Comparison of ENCODE assay signal across 18 cellular contexts in genomic region chr5:56527174-56527573, GRCh38.
DNase-seq lines count a peak whose midpoint lies in the region; ATAC-seq and TF ChIP-seq lines count a peak whose summit lies in the region.
"Had no signal": no experiment of that assay in that cellular context is flagged by ENCODE, and none has a peak within 500 bp of the region (broad histone marks: within the 10 kb centered on the region; RNA-seq: fewer than 3 reads in every experiment).

No MANE protein-coding gene starts in this region.

- H2BK15ac ChIP-seq in H9 (ENCODE audit: low read depth, low read length) = no peak overlapping the region

- H3K23ac ChIP-seq in H9 (ENCODE audit: insufficient read length, low read depth, low read length) (no peak overlapping the region), trophoblast cell (ENCODE audit: low read length) (no peak overlapping the region)

- no peak overlapping the region for H3K4me2 ChIP-seq in H9 (ENCODE audit: insufficient read depth, insufficient read length, low read length)
- peak overlapping the region; percentile 19; the same call in 1 of the 2 replicates for H3K4me2 ChIP-seq in OCI-LY3 (ENCODE audit: low read length)
- H3K4me2 ChIP-seq in trophoblast cell (ENCODE audit: low read length) = no peak overlapping the region
- H3K4me2 ChIP-seq: KMS-11 had no signal

- H3K56ac ChIP-seq in H9 (ENCODE audit: insufficient read length, low read depth, low read length) = no peak overlapping the region

- peak overlapping the region in 2 of 3 experiments; percentile 16 to 64; a peak in 1 of 7 replicates for H3K27ac Mint-ChIP-seq in H9
- H3K27ac Mint-ChIP-seq: activated T-helper 2 cell treated with anti-CD3 and anti-CD28 coated beads, Interferon-gamma antibody, Interleukin-2, Interleukin-4, amounts not matched to agents 10 μg/mL and 5 μg/mL and 100 μg/mL, durations not matched to agents 14 hours and 24 hours and 36 hours; CD8-positive, alpha-beta memory T cell had no signal

- H3K27ac ChIP-seq in H9 (ENCODE audit: insufficient read length, low read depth, low read length) = no peak overlapping the region
- H3K27ac ChIP-seq in OCI-LY3 (ENCODE audit: low read length) = no peak overlapping the region
- H3K27ac ChIP-seq in epithelial cell of prostate = peak overlapping the region; percentile 93
- no peak overlapping the region for H3K27ac ChIP-seq in trophoblast cell (ENCODE audit: low read depth, low read length)
- H3K27ac ChIP-seq in psoas muscle = no peak overlapping the region
- H3K27ac ChIP-seq: cardiac muscle cell, KMS-11, testis had no signal

- no peaks in the 10 kb centered on the region; the same call in 1 of the 2 replicates for H3K4me1 ChIP-seq in H9 (ENCODE audit: insufficient read depth, low read length)
- H3K4me1 ChIP-seq in OCI-LY3 (ENCODE audit: low read length) = peaks cover 14% of the 10 kb centered on the region
- H3K4me1 ChIP-seq in trophoblast cell (ENCODE audit: control insufficient read depth in 1 of 2, insufficient read depth in 2 of 2, low read length in 2 of 2) = no peaks in the 10 kb centered on the region
- H3K4me1 ChIP-seq in psoas muscle = peaks cover 5% of the 10 kb centered on the region
- H3K4me1 ChIP-seq: testis had no signal

- H3K14ac ChIP-seq in H9 (ENCODE audit: insufficient read depth, low read length) = no peak overlapping the region
- H3K14ac ChIP-seq in trophoblast cell (ENCODE audit: low read length) = no peak overlapping the region

- H3K18ac ChIP-seq in H9 (ENCODE audit: insufficient read length, low read depth, low read length) (no peak overlapping the region), trophoblast cell (ENCODE audit: low read length) (no peak overlapping the region)

- no peaks in the 10 kb centered on the region for H3K27me3 ChIP-seq in H9 (ENCODE audit: insufficient read depth, low read length)
- H3K27me3 ChIP-seq in OCI-LY3 (ENCODE audit: low read depth, low read length) = no peaks in the 10 kb centered on the region
- no peaks in the 10 kb centered on the region for H3K27me3 ChIP-seq in trophoblast cell (ENCODE audit: insufficient read depth, low read length)
- no peaks in the 10 kb centered on the region for H3K27me3 ChIP-seq in psoas muscle (ENCODE audit: insufficient read depth in 3 of 3, low read length in 2 of 3)
- H3K27me3 ChIP-seq: cardiac muscle cell, testis had no signal

- H4K12ac ChIP-seq in trophoblast cell (ENCODE audit: low read depth, low read length) = no peak overlapping the region

- no peak overlapping the region for H3T11ph ChIP-seq in H9 (ENCODE audit: low read length)

- H3K4me3 Mint-ChIP-seq in H9 = no peak overlapping the region
- H3K4me3 Mint-ChIP-seq: CD8-positive, alpha-beta memory T cell had no signal

- ATAC-seq in HG03039 (IDR thresholded peaks at IDR 0.05; ENCODE audit: unreplicated experiment) = no peak
- ATAC-seq in psoas muscle = no peak

- H2BK5ac ChIP-seq in H9 (ENCODE audit: insufficient read length, low read length) = no peak overlapping the region
- H2BK5ac ChIP-seq in trophoblast cell (ENCODE audit: low read depth, low read length, poor library complexity) = no peak overlapping the region

- H3K9ac ChIP-seq in H9 (ENCODE audit: extremely low read depth, insufficient read length, low read length) = no peak overlapping the region
- no peak overlapping the region for H3K9ac ChIP-seq in OCI-LY3 (ENCODE audit: low read length)
- H3K9ac ChIP-seq in trophoblast cell (ENCODE audit: low read length) = no peak overlapping the region
- H3K9ac ChIP-seq: KMS-11 had no signal

- no peak overlapping the region for H3K4me3 ChIP-seq in OCI-LY3 (ENCODE audit: low read length)
- no peak overlapping the region for H3K4me3 ChIP-seq in trophoblast cell (ENCODE audit: low read depth, low read length)
- no peak overlapping the region for H3K4me3 ChIP-seq in psoas muscle
- H3K4me3 ChIP-seq: cardiac muscle cell, lung, testis had no signal

- no peak overlapping the region for H2BK12ac ChIP-seq in H9 (ENCODE audit: insufficient read length, low read depth, low read length)
- no peak overlapping the region for H2BK12ac ChIP-seq in trophoblast cell (ENCODE audit: low read length)

- no peaks in the 10 kb centered on the region for H3K36me3 ChIP-seq in OCI-LY3 (replicated peaks; ENCODE audit: low read depth, low read length)
- no peaks in the 10 kb centered on the region for H3K36me3 ChIP-seq in trophoblast cell (ENCODE audit: control insufficient read depth in 1 of 2, insufficient read depth in 2 of 2, low read length in 2 of 2)
- H3K36me3 ChIP-seq in psoas muscle (ENCODE audit: insufficient read depth in 1 of 2, low read depth in 1 of 2) = no peaks in the 10 kb centered on the region
- H3K36me3 ChIP-seq: cardiac muscle cell had no signal

- H3K9me3 ChIP-seq in H9 (ENCODE audit: control insufficient read depth, low read depth, low read length) (no peaks in the 10 kb centered on the region), OCI-LY3 (ENCODE audit: insufficient read depth, low read length) (no peaks in the 10 kb centered on the region), trophoblast cell (ENCODE audit: insufficient read depth, low read depth, low read length) (no peaks in the 10 kb centered on the region), psoas muscle (no peaks in the 10 kb centered on the region)
- H3K9me3 ChIP-seq: testis had no signal

- no peaks in the 10 kb centered on the region for H3K4me1 Mint-ChIP-seq in H9
- H3K4me1 Mint-ChIP-seq: CD8-positive, alpha-beta memory T cell had no signal

- no peaks in the 10 kb centered on the region for H3K79me2 ChIP-seq in H9 (ENCODE audit: insufficient read depth, low read length)
- no peaks in the 10 kb centered on the region for H3K79me2 ChIP-seq in OCI-LY3 (ENCODE audit: low read length)
- no peaks in the 10 kb centered on the region for H3K79me2 ChIP-seq in trophoblast cell (ENCODE audit: control insufficient read depth, insufficient read depth, low read length, poor library complexity)

- H2BK120ac ChIP-seq in H9 (ENCODE audit: low read depth, low read length, poor library complexity, severe bottlenecking) (no peak overlapping the region), trophoblast cell (ENCODE audit: insufficient read depth, low read length, poor library complexity) (no peak overlapping the region)

- no peak overlapping the region for H2BK20ac ChIP-seq in H9 (ENCODE audit: low read depth, low read length, poor library complexity, severe bottlenecking)

- H2AFZ ChIP-seq in H9 (ENCODE audit: low read length) (no peak overlapping the region), OCI-LY3 (ENCODE audit: low read depth, low read length) (no peak overlapping the region), trophoblast cell (ENCODE audit: insufficient read depth, low read length, poor library complexity) (no peak overlapping the region)

- TF ChIP-seq CTCF in H9 (conservative IDR thresholded peaks at IDR 0.05) (no peak), OCI-LY3 (IDR thresholded peaks at IDR 0.05; ENCODE audit: low read depth, low read length) (no peak), psoas muscle (IDR thresholded peaks at IDR 0.05) (no peak)

- H2AK5ac ChIP-seq in H9 (ENCODE audit: insufficient read length, low read length) (no peak overlapping the region), trophoblast cell (ENCODE audit: low read length) (peak overlapping the region; percentile 28)

- intact Hi-C loops in psoas muscle (cut with DNase I) = no loop called here

- H4K5ac ChIP-seq in H9 (ENCODE audit: insufficient read length, low read depth, low read length) = no peak overlapping the region

- no peaks in the 10 kb centered on the region for H3K23me2 ChIP-seq in H9 (ENCODE audit: insufficient read length, low read depth, low read length, poor library complexity, severe bottlenecking)

- H3K36me3 Mint-ChIP-seq in H9 (ENCODE audit: insufficient read depth in 1 of 3, low read depth in 3 of 3) = no peaks in the 10 kb centered on the region
- H3K36me3 Mint-ChIP-seq: CD8-positive, alpha-beta memory T cell had no signal

- no CpG with 5 or more reads among the region's 4 CpGs for whole genome bisulfite sequencing in H9 (ENCODE audit: extremely low coverage, insufficient read length, low lambda C conversion rate)
- WGBS in trophoblast cell (ENCODE audit: extremely low coverage, insufficient coverage, insufficient read length) = no CpG with 5 or more reads among the region's 4 CpGs
- WGBS in psoas muscle, 3 donors = 76 to 81% (median 77%) methylated on average over 4 of the region's 4 CpGs

- H4K8ac ChIP-seq in H9 (replicated peaks; ENCODE audit: insufficient read length, low read depth, low read length) (no peak overlapping the region), trophoblast cell (ENCODE audit: low read depth, low read length) (no peak overlapping the region)

- no peak for DNase-seq in H9
- DNase-seq in epithelial cell of prostate (ENCODE audit: low read depth, low spot score) = peak; percentile 65
- no peak for DNase-seq in trophoblast cell
- DNase-seq in NCI-H1105 (lab: John Stamatoyannopoulos, UW) = no peak
- no peak for DNase-seq in psoas muscle
- DNase-seq: activated CD4-positive, alpha-beta T cell treated with anti-CD3 and anti-CD28 coated beads for 4 hours; CD8-positive, alpha-beta memory T cell; NCI-H1048; NCI-H2029; NCI-H524; Right ventricle myocardium superior; testis had no signal

- H3K9me3 Mint-ChIP-seq in H9 = no peaks in the 10 kb centered on the region; a peak in 1 of 5 replicates
- H3K9me3 Mint-ChIP-seq: activated T-helper 2 cell treated with anti-CD3 and anti-CD28 coated beads, Interferon-gamma antibody, Interleukin-2, Interleukin-4, amounts not matched to agents 10 μg/mL and 5 μg/mL and 100 μg/mL, durations not matched to agents 14 hours and 24 hours and 36 hours; CD8-positive, alpha-beta memory T cell had no signal

- H3K79me1 ChIP-seq in H9 (ENCODE audit: insufficient read depth, low read depth, low read length, poor library complexity, severe bottlenecking) (no peaks in the 10 kb centered on the region), trophoblast cell (ENCODE audit: low read length) (peaks cover 2% of the 10 kb centered on the region)

- H4K91ac ChIP-seq in H9 (ENCODE audit: insufficient read length, low read depth, low read length) (no peak overlapping the region), trophoblast cell (ENCODE audit: low read depth, low read length) (no peak overlapping the region)

- H4K20me1 ChIP-seq in H9 (ENCODE audit: control insufficient read depth, insufficient read depth, insufficient read length) = no peaks in the 10 kb centered on the region
- H4K20me1 ChIP-seq in OCI-LY3 (ENCODE audit: insufficient read depth, low read length) = no peaks in the 10 kb centered on the region

- peaks cover 2% of the 10 kb centered on the region; the same call in 1 of the 2 replicates for H3K27me3 Mint-ChIP-seq in H9 (ENCODE audit: low read depth)

- H3K4ac ChIP-seq in H9 (ENCODE audit: low read depth, low read length) (no peak overlapping the region), trophoblast cell (ENCODE audit: low read depth, low read length) (no peak overlapping the region)
